Comparison of ENCODE assay signal across 6 cellular contexts in the genomic region with DNA sequence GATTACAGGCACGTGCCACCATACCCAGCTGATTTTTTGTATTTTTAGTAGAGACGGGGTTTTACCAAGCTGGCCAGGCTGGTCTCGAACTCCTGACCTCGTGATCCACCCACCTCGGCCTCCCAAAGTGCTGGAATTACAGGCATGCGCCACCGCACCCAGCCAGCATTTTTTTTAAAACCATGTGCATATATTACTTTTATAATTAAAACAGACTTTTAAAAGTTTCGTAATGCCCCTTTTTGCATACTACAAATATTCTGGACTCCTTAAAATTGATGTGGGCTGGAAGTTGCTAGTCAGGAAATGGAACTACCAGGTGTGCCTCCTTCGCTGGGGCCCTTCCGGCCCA. TPM values are rescaled to one million over a fixed set of nuclear protein-coding genes. Genes with fewer than 3 reads are reported as not detected.
DNase-seq lines count a peak whose midpoint lies in the region; ATAC-seq and TF ChIP-seq lines count a peak whose summit lies in the region.
"Not testable (repeated sequence)": the region's sequence is repeated elsewhere in the genome, so short reads cannot be mapped to it uniquely, and the experiment has no call there.
"Had no signal": no experiment of that assay in that cellular context is flagged by ENCODE, and none has a peak within 500 bp of the region (broad histone marks: within the 10 kb centered on the region; RNA-seq: fewer than 3 reads in every experiment).

No MANE protein-coding gene starts in this region.

- H3K27ac Mint-ChIP-seq in activated naive CD4-positive, alpha-beta T cell treated with anti-CD3 and anti-CD28 coated beads, Interleukin-2, amount 50 U/mL, for 24 hours = peak overlapping the region; percentile 46
- not testable (repeated sequence) for H3K27ac Mint-ChIP-seq in natural killer cell treated with Interleukin-12 subunit alpha and Interleukin-12 subunit beta and Interleukin-15 and Interleukin-18, amount 100 ng/mL, for 72 hours

- DNase-seq in heart right ventricle; natural killer cell treated with Interleukin-12 subunit alpha and Interleukin-12 subunit beta and Interleukin-15 and Interleukin-18, amount 100 ng/mL, for 72 hours (ENCODE audit: low spot score); gastrocnemius medialis: not testable (repeated sequence)

- peaks cover 17% of the 10 kb centered on the region for H3K79me2 ChIP-seq in DOHH2 (ENCODE audit: control insufficient read depth, low read length)

- ATAC-seq in heart right ventricle; natural killer cell treated with Interleukin-12 subunit alpha and Interleukin-12 subunit beta and Interleukin-15 and Interleukin-18, amount 100 ng/mL, for 72 hours; gastrocnemius medialis: not testable (repeated sequence)

- not testable (repeated sequence) for TF ChIP-seq POLR2A in gastrocnemius medialis (IDR thresholded peaks at IDR 0.05)

- H3K9me2 ChIP-seq in DOHH2 (replicated peaks; ENCODE audit: control insufficient read depth, low read length) = not testable (repeated sequence)

- not testable (repeated sequence) for H3K27ac ChIP-seq in DOHH2 (ENCODE audit: low read depth, low read length)
- peak overlapping the region; percentile 5 to 67 (median 50) for H3K27ac ChIP-seq in heart right ventricle
- H3K27ac ChIP-seq in gastrocnemius medialis = peak overlapping the region; percentile 13 to 59 (median 32)

- intact Hi-C loops in heart right ventricle (cut with DNase I) = loop anchor here in 8 of 10 donors (2.0 to 10.0 kb wide), 8 partner anchors 60 to 435 kb away; partner anchors contain the start of gene PTK6 (in 4 of the 8)
- intact Hi-C loops in gastrocnemius medialis (cut with DNase I; ENCODE audit: low total_unique reads) = not testable (repeated sequence)

- peaks cover 39% of the 10 kb centered on the region for H3K4me1 Mint-ChIP-seq in activated naive CD4-positive, alpha-beta T cell treated with anti-CD3 and anti-CD28 coated beads, Interleukin-2, amount 50 U/mL, for 24 hours
- H3K4me1 Mint-ChIP-seq in natural killer cell treated with Interleukin-12 subunit alpha and Interleukin-12 subunit beta and Interleukin-15 and Interleukin-18, amount 100 ng/mL, for 72 hours (ENCODE audit: low read depth in 2 of 2) = peaks cover 30 to 39% of the 10 kb centered on the region in 2 donors

- not testable (repeated sequence) for H3K4me3 ChIP-seq in DOHH2 (ENCODE audit: low read length); gastrocnemius medialis
- peak overlapping the region in 1 of 10 donors; percentile 16 for H3K4me3 ChIP-seq in heart right ventricle

- peaks cover 40% of the 10 kb centered on the region for H3K36me3 ChIP-seq in DOHH2 (ENCODE audit: control insufficient read depth, low read length)
- H3K36me3 ChIP-seq in heart right ventricle = peaks cover 0 to 15% (median 0%) of the 10 kb centered on the region in 9 donors
- not testable (repeated sequence) for H3K36me3 ChIP-seq in gastrocnemius medialis

- H3K27me3 ChIP-seq in DOHH2 (ENCODE audit: control insufficient read depth, low read length); heart right ventricle; gastrocnemius medialis: not testable (repeated sequence)

- H3K27me3 Mint-ChIP-seq in activated naive CD4-positive, alpha-beta T cell treated with anti-CD3 and anti-CD28 coated beads, Interleukin-2, amount 50 U/mL, for 24 hours; natural killer cell treated with Interleukin-12 subunit alpha and Interleukin-12 subunit beta and Interleukin-15 and Interleukin-18, amount 100 ng/mL, for 72 hours: not testable (repeated sequence)

- H4K20me1 ChIP-seq in DOHH2 (ENCODE audit: control insufficient read depth, insufficient read depth, low read depth, low read length) = not testable (repeated sequence)

- H3K4me3 Mint-ChIP-seq in activated naive CD4-positive, alpha-beta T cell treated with anti-CD3 and anti-CD28 coated beads, Interleukin-2, amount 50 U/mL, for 24 hours = not testable (repeated sequence)
- peak overlapping the region; percentile 10 for H3K4me3 Mint-ChIP-seq in natural killer cell treated with Interleukin-12 subunit alpha and Interleukin-12 subunit beta and Interleukin-15 and Interleukin-18, amount 100 ng/mL, for 72 hours

- H3K9me3 Mint-ChIP-seq in activated naive CD4-positive, alpha-beta T cell treated with anti-CD3 and anti-CD28 coated beads, Interleukin-2, amount 50 U/mL, for 24 hours; natural killer cell treated with Interleukin-12 subunit alpha and Interleukin-12 subunit beta and Interleukin-15 and Interleukin-18, amount 100 ng/mL, for 72 hours: not testable (repeated sequence)

- not testable (repeated sequence) for H3F3A ChIP-seq in DOHH2 (ENCODE audit: control insufficient read depth, insufficient read depth)

- H3K9me3 ChIP-seq in DOHH2 (ENCODE audit: control insufficient read depth, insufficient read depth, low read length); heart right ventricle; gastrocnemius medialis: not testable (repeated sequence)

- peak overlapping the region; percentile 16; the same call in 1 of the 2 replicates for H3K4me2 ChIP-seq in DOHH2 (ENCODE audit: low read length)

- not testable (repeated sequence) for H3K36me3 Mint-ChIP-seq in activated naive CD4-positive, alpha-beta T cell treated with anti-CD3 and anti-CD28 coated beads, Interleukin-2, amount 50 U/mL, for 24 hours; natural killer cell treated with Interleukin-12 subunit alpha and Interleukin-12 subunit beta and Interleukin-15 and Interleukin-18, amount 100 ng/mL, for 72 hours

- in situ Hi-C loops in gastrocnemius medialis (cut with MboI; ENCODE audit: low sequenced_read_pairs in 4 of 4) = loop anchor here in 1 of 4 donors (10.0 kb wide), 1 partner anchor 187 kb away; no protein-coding TSS in a partner anchor

- 70 to 73% methylated on average over 10 of the region's 10 CpGs for WGBS in heart right ventricle, 2 donors

- TF ChIP-seq CTCF in DOHH2 (IDR thresholded peaks at IDR 0.05; ENCODE audit: low read depth, low read length, poor library complexity, severe bottlenecking); heart right ventricle (IDR thresholded peaks at IDR 0.05); gastrocnemius medialis (IDR thresholded peaks at IDR 0.05 in 4 of 5, conservative IDR thresholded peaks at IDR 0.05 in 1 of 5): not testable (repeated sequence)

- H3K4me1 ChIP-seq in DOHH2 (ENCODE audit: control insufficient read depth, low read length) = peaks cover 42% of the 10 kb centered on the region
- H3K4me1 ChIP-seq in heart right ventricle = peaks cover 13 to 54% (median 38%) of the 10 kb centered on the region in 9 donors
- peaks cover 9 to 24% of the 10 kb centered on the region in 2 donors for H3K4me1 ChIP-seq in gastrocnemius medialis

RNA-seq across cellular contexts. Expression of gene ZNF512B, which starts 2.2 kb away (rescaled TPM):
- total RNA-seq in heart right ventricle (10 to 100 TPM; 11.1 to 14.8 (median 13.7) TPM), gastrocnemius medialis (10 to 100 TPM in 1 of 4 donors, 1 to 10 TPM in 3; 5.7 to 10.9 (median 8.8) TPM)
- 10 to 100 TPM in 1 of 2 donors, 1 to 10 TPM in 1; 4.6 to 11.8 TPM for polyA plus RNA-seq in heart right ventricle
- 10 to 100 TPM in 1 of 2 donors, 1 to 10 TPM in 1; 9.6 to 13.8 TPM for total RNA-seq in natural killer cell treated with Interleukin-12 subunit alpha and Interleukin-12 subunit beta and Interleukin-15 and Interleukin-18, amount 100 ng/mL, for 72 hours

RNA-seq across cellular contexts. Expression of gene SAMD10, which starts 7.5 kb away (rescaled TPM):
- total RNA-seq in heart right ventricle (1 to 10 TPM; 3.4 to 8.4 (median 4.0) TPM), gastrocnemius medialis (1 to 10 TPM in 2 of 4 donors, under 1 TPM in 1, not detected in 1; 0.24 to 1.9 (median 1.0) TPM)
- 1 to 10 TPM; 3.9 to 8.8 TPM for polyA plus RNA-seq in heart right ventricle
- 10 to 100 TPM; 33.3 to 33.6 TPM for total RNA-seq in natural killer cell treated with Interleukin-12 subunit alpha and Interleukin-12 subunit beta and Interleukin-15 and Interleukin-18, amount 100 ng/mL, for 72 hours
- polyA plus RNA-seq: A549 had no signal

RNA-seq across cellular contexts. Expression of gene PRPF6, which starts 9.0 kb away (rescaled TPM):
- 10 to 100 TPM; 43.8 to 53.6 (median 48.1) TPM for total RNA-seq in heart right ventricle
- polyA plus RNA-seq in heart right ventricle = 10 to 100 TPM; 27.8 to 48.4 TPM
- 10 to 100 TPM; 65.9 to 87.7 TPM for total RNA-seq in natural killer cell treated with Interleukin-12 subunit alpha and Interleukin-12 subunit beta and Interleukin-15 and Interleukin-18, amount 100 ng/mL, for 72 hours
- total RNA-seq in gastrocnemius medialis = 10 to 100 TPM; 39.3 to 68.4 (median 47.7) TPM

RNA-seq across cellular contexts. Expression of gene UCKL1, which starts 15.7 kb away (rescaled TPM):
- total RNA-seq in heart right ventricle (10 to 100 TPM; 27.3 to 70.4 (median 39.0) TPM), gastrocnemius medialis (10 to 100 TPM; 22.0 to 46.4 (median 27.1) TPM)
- polyA plus RNA-seq in heart right ventricle = 100 to 1,000 TPM in 1 of 2 donors, 10 to 100 TPM in 1; 36.3 to 130 TPM
- 10 to 100 TPM; 32.6 to 52.9 TPM for total RNA-seq in natural killer cell treated with Interleukin-12 subunit alpha and Interleukin-12 subunit beta and Interleukin-15 and Interleukin-18, amount 100 ng/mL, for 72 hours
